26 cellular contexts compared by ENCODE assay signal in the genomic region with DNA sequence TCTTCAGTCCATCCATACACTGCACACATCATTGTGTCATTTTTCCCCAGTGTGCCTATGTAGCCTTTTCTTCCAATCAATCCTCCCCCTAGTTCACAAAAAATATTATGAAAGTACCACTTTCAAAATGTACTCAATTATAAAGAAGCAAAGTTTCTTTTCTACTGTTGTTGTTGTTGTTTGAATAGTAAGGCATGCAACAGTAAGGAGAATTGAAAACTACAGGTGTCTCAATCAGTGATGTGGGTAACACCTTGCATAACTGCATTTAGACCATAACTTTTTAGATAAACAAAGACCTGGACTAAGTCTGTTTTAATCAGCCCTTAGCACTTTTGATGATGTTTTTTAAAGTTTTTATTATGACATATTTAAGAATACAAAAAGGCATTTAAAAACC.
"Had no signal": no experiment of that assay in that cellular context is flagged by ENCODE, and none has a peak within 500 bp of the region (broad histone marks: within the 10 kb centered on the region; RNA-seq: fewer than 3 reads in every experiment).

No MANE protein-coding gene starts in this region.

- H3K27ac Mint-ChIP-seq: naive thymus-derived CD4-positive, alpha-beta T cell; natural killer cell; nephron; neural progenitor cell; progenitor cell of endocrine pancreas; stimulated activated effector memory CD8-positive, alpha-beta T cell treated with anti-CD3 and anti-CD28 coated beads, Interleukin-12 subunit alpha, Interleukin-12 subunit beta, amount 100 ng/mL, for 72 hours; stimulated activated naive B cell treated with anti-CD40 and anti-IgM and Interleukin-4, amounts not matched to agents 10 μg/mL and 1 μg/mL and 100 μg/mL, for 72 hours; stimulated activated naive CD8-positive, alpha-beta T cell treated with anti-CD3 and anti-CD28 coated beads, Interleukin-15, amount 100 ng/mL, for 72 hours had no signal

- H3K4me1 Mint-ChIP-seq: naive thymus-derived CD4-positive, alpha-beta T cell; natural killer cell; nephron; neural progenitor cell; stimulated activated effector memory CD8-positive, alpha-beta T cell treated with anti-CD3 and anti-CD28 coated beads, Interleukin-12 subunit alpha, Interleukin-12 subunit beta, amount 100 ng/mL, for 72 hours; stimulated activated naive B cell treated with anti-CD40 and anti-IgM and Interleukin-4, amounts not matched to agents 10 μg/mL and 1 μg/mL and 100 μg/mL, for 72 hours; stimulated activated naive CD8-positive, alpha-beta T cell treated with anti-CD3 and anti-CD28 coated beads, Interleukin-15, amount 100 ng/mL, for 72 hours had no signal

- H3K36me3 Mint-ChIP-seq: natural killer cell, neural progenitor cell had no signal

- H3K27me3 Mint-ChIP-seq: naive thymus-derived CD4-positive, alpha-beta T cell; progenitor cell of endocrine pancreas; stimulated activated naive B cell treated with anti-CD40 and anti-IgM and Interleukin-4, amounts not matched to agents 10 μg/mL and 1 μg/mL and 100 μg/mL, for 72 hours; stimulated activated naive CD8-positive, alpha-beta T cell treated with anti-CD3 and anti-CD28 coated beads, Interleukin-15, amount 100 ng/mL, for 72 hours had no signal

- H3K9me3 Mint-ChIP-seq: naive thymus-derived CD4-positive, alpha-beta T cell; natural killer cell; nephron; neural progenitor cell; stimulated activated effector memory CD8-positive, alpha-beta T cell treated with anti-CD3 and anti-CD28 coated beads, Interleukin-12 subunit alpha, Interleukin-12 subunit beta, amount 100 ng/mL, for 72 hours; stimulated activated naive B cell treated with anti-CD40 and anti-IgM and Interleukin-4, amounts not matched to agents 10 μg/mL and 1 μg/mL and 100 μg/mL, for 72 hours; stimulated activated naive CD8-positive, alpha-beta T cell treated with anti-CD3 and anti-CD28 coated beads, Interleukin-15, amount 100 ng/mL, for 72 hours had no signal

- DNase-seq: naive thymus-derived CD4-positive, alpha-beta T cell; natural killer cell; occipital lobe; ovary; posterior cingulate gyrus; psoas muscle; right cardiac atrium; right lobe of liver; sigmoid colon; small intestine; stimulated activated CD4-positive, alpha-beta T cell treated with anti-CD3 and anti-CD28 coated beads, Interleukin-15, amount 100 ng/mL, for 24 hours; stimulated activated CD4-positive, alpha-beta T cell treated with anti-CD3 and anti-CD28 coated beads, Interleukin-2, amount 100 ng/mL, for 24 hours; stimulated activated CD4-positive, alpha-beta T cell treated with anti-CD3 and anti-CD28 coated beads, Interleukin-2, amount 100 ng/mL, for 48 hours; stimulated activated CD4-positive, alpha-beta T cell treated with anti-CD3 and anti-CD28 coated beads, Interleukin-4, amount 100 ng/mL, for 24 hours; stimulated activated naive B cell treated with anti-CD40 and anti-IgM and Interleukin-4, amounts not matched to agents 10 μg/mL and 1 μg/mL and 100 μg/mL, for 72 hours; stimulated activated naive CD8-positive, alpha-beta T cell treated with anti-CD3 and anti-CD28 coated beads, Interleukin-15, amount 100 ng/mL, for 72 hours; stimulated activated naive CD8-positive, alpha-beta T cell treated with anti-CD3 and anti-CD28 coated beads, Interleukin-15, Interleukin-2, amounts not matched to agents 100 U/mL and 50 U/mL, for 24 hours; substantia nigra; testis; tibial artery; transverse colon; upper lobe of left lung had no signal

- H3K4me3 Mint-ChIP-seq: naive thymus-derived CD4-positive, alpha-beta T cell; natural killer cell; nephron; neural progenitor cell; stimulated activated effector memory CD8-positive, alpha-beta T cell treated with anti-CD3 and anti-CD28 coated beads, Interleukin-12 subunit alpha, Interleukin-12 subunit beta, amount 100 ng/mL, for 72 hours; stimulated activated naive B cell treated with anti-CD40 and anti-IgM and Interleukin-4, amounts not matched to agents 10 μg/mL and 1 μg/mL and 100 μg/mL, for 72 hours; stimulated activated naive CD8-positive, alpha-beta T cell treated with anti-CD3 and anti-CD28 coated beads, Interleukin-15, amount 100 ng/mL, for 72 hours had no signal

- ATAC-seq: naive thymus-derived CD4-positive, alpha-beta T cell; natural killer cell; psoas muscle; right cardiac atrium; right lobe of liver; stimulated activated effector memory CD8-positive, alpha-beta T cell treated with anti-CD3 and anti-CD28 coated beads, Interleukin-12 subunit alpha, Interleukin-12 subunit beta, amount 100 ng/mL, for 72 hours; stimulated activated naive B cell treated with anti-CD40 and anti-IgM and Interleukin-4, amounts not matched to agents 10 μg/mL and 1 μg/mL and 100 μg/mL, for 72 hours; stimulated activated naive CD8-positive, alpha-beta T cell treated with anti-CD3 and anti-CD28 coated beads, Interleukin-15, amount 100 ng/mL, for 72 hours; stimulated activated naive CD8-positive, alpha-beta T cell treated with anti-CD3 and anti-CD28 coated beads, Interleukin-15, Interleukin-2, amounts not matched to agents 100 U/mL and 50 U/mL, for 24 hours had no signal
